Comparison of ENCODE assay signal across 32 cellular contexts in the genomic region with DNA sequence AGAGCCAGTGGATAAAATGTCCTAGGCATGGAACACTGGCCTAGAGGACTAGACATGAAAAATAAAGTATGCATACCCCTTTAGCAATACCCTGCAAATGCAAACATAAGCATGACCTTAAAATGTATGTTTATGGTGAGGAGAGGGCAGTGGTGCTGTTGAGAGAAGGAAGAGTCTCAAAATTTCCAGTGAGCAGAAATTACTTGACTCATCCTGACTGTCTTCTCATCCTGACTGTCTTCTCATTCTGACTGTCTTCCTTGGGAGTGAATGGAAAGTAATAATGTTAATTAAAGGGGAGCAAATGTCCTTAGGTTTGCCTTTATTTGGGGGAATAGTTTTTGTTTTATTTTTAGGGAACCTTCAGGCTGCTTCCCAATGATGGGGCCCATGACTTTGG.
"Had no signal": no experiment of that assay in that cellular context is flagged by ENCODE, and none has a peak within 500 bp of the region (broad histone marks: within the 10 kb centered on the region; RNA-seq: fewer than 3 reads in every experiment).

No MANE protein-coding gene starts in this region.

- ATAC-seq: activated CD8-positive, alpha-beta memory T cell treated with anti-CD3 and anti-CD28 coated beads, Interleukin-2, amount 10 ng/mL, durations not matched to agents 7 days and 5 days; activated CD8-positive, alpha-beta T cell treated with anti-CD3 and anti-CD28 coated beads, Interleukin-2, amount 10 ng/mL, durations not matched to agents 7 days and 5 days; activated naive CD8-positive, alpha-beta T cell treated with anti-CD3 and anti-CD28 coated beads, Interleukin-2, amount 50 U/mL, for 24 hours; left colon; naive thymus-derived CD4-positive, alpha-beta T cell; stimulated activated effector memory CD8-positive, alpha-beta T cell treated with anti-CD3 and anti-CD28 coated beads, Interleukin-12 subunit alpha, Interleukin-12 subunit beta, amount 100 ng/mL, for 72 hours; T-helper 17 cell had no signal

- H3K9me3 Mint-ChIP-seq: activated CD4-positive, alpha-beta T cell treated with anti-CD3 and anti-CD28 coated beads, Interleukin-2, amount 10 ng/mL, durations not matched to agents 7 days and 5 days; activated naive CD8-positive, alpha-beta T cell treated with anti-CD3 and anti-CD28 coated beads, Interleukin-2, amount 50 U/mL, for 24 hours; activated T-cell treated with anti-CD3 and anti-CD28 coated beads, Interleukin-2, amount 50 U/mL, for 72 hours; central memory CD8-positive, alpha-beta T cell; immature natural killer cell; naive thymus-derived CD4-positive, alpha-beta T cell; stimulated activated effector memory CD8-positive, alpha-beta T cell treated with anti-CD3 and anti-CD28 coated beads, Interleukin-12 subunit alpha, Interleukin-12 subunit beta, amount 100 ng/mL, for 72 hours; stimulated activated naive CD8-positive, alpha-beta T cell treated with anti-CD3 and anti-CD28 coated beads, Interleukin-15, Interleukin-2, amounts not matched to agents 100 ng/mL and 50 ng/mL, for 24 hours had no signal

- FAIRE-seq: bronchial epithelial cell, endometrium, kidney, small intestine had no signal

- H3K9me3 ChIP-seq: esophagus squamous epithelium, ovary had no signal

- H3K27me3 ChIP-seq: esophagus squamous epithelium, ovary had no signal

- DNase-seq: activated CD4-positive, alpha-beta T cell treated with anti-CD3 and anti-CD28 coated beads, Interleukin-2, amount 10 ng/mL, durations not matched to agents 7 days and 5 days; activated CD4-positive, CD25-positive, alpha-beta regulatory T cell treated with anti-CD3 and anti-CD28 coated beads, Interleukin-2, amount 50 U/mL, for 72 hours; activated CD8-positive, alpha-beta memory T cell treated with anti-CD3 and anti-CD28 coated beads, Interleukin-2, amount 10 ng/mL, durations not matched to agents 7 days and 5 days; activated CD8-positive, alpha-beta T cell treated with anti-CD3 and anti-CD28 coated beads, Interleukin-2, amount 10 ng/mL, durations not matched to agents 7 days and 5 days; activated effector memory CD4-positive, alpha-beta T cell treated with Interleukin-2 at 50 U/mL for 16 hours; activated naive CD4-positive, alpha-beta T cell treated with anti-CD3 and anti-CD28 coated beads, Interleukin-2, amount 50 U/mL, for 16 hours; activated naive CD8-positive, alpha-beta T cell treated with anti-CD3 and anti-CD28 coated beads, Interleukin-2, amount 50 U/mL, for 24 hours; activated T-cell treated with anti-CD3 and anti-CD28 coated beads, Interleukin-2, amount 50 U/mL, for 72 hours; dermis blood vessel endothelial cell; effector CD8-positive, alpha-beta T cell; esophagus squamous epithelium; head of caudate nucleus; hypothalamus; immature natural killer cell; kidney; left colon; midbrain; naive thymus-derived CD4-positive, alpha-beta T cell; ovary; retina; small intestine; stimulated activated CD4-positive, alpha-beta T cell treated with anti-CD3 and anti-CD28 coated beads, Interleukin-4, amount 100 ng/mL, for 24 hours; substantia nigra; T-helper 17 cell; T1000 had no signal

- H3K4me3 Mint-ChIP-seq: activated CD4-positive, alpha-beta T cell treated with anti-CD3 and anti-CD28 coated beads, Interleukin-2, amount 10 ng/mL, durations not matched to agents 7 days and 5 days; activated CD8-positive, alpha-beta memory T cell treated with anti-CD3 and anti-CD28 coated beads, Interleukin-2, amount 10 ng/mL, durations not matched to agents 7 days and 5 days; activated CD8-positive, alpha-beta T cell treated with anti-CD3 and anti-CD28 coated beads, Interleukin-2, amount 10 ng/mL, durations not matched to agents 7 days and 5 days; activated naive CD8-positive, alpha-beta T cell treated with anti-CD3 and anti-CD28 coated beads, Interleukin-2, amount 50 U/mL, for 24 hours; activated T-cell treated with anti-CD3 and anti-CD28 coated beads, Interleukin-2, amount 50 U/mL, for 72 hours; central memory CD8-positive, alpha-beta T cell; immature natural killer cell; naive thymus-derived CD4-positive, alpha-beta T cell; stimulated activated effector memory CD8-positive, alpha-beta T cell treated with anti-CD3 and anti-CD28 coated beads, Interleukin-12 subunit alpha, Interleukin-12 subunit beta, amount 100 ng/mL, for 72 hours; stimulated activated naive CD8-positive, alpha-beta T cell treated with anti-CD3 and anti-CD28 coated beads, Interleukin-15, Interleukin-2, amounts not matched to agents 100 ng/mL and 50 ng/mL, for 24 hours; T-helper 17 cell had no signal

- H3K27me3 Mint-ChIP-seq: activated CD4-positive, alpha-beta T cell treated with anti-CD3 and anti-CD28 coated beads, Interleukin-2, amount 10 ng/mL, durations not matched to agents 7 days and 5 days; activated CD8-positive, alpha-beta memory T cell treated with anti-CD3 and anti-CD28 coated beads, Interleukin-2, amount 10 ng/mL, durations not matched to agents 7 days and 5 days; activated naive CD8-positive, alpha-beta T cell treated with anti-CD3 and anti-CD28 coated beads, Interleukin-2, amount 50 U/mL, for 24 hours; central memory CD8-positive, alpha-beta T cell; progenitor cell of endocrine pancreas; stimulated activated naive CD8-positive, alpha-beta T cell treated with anti-CD3 and anti-CD28 coated beads, Interleukin-15, Interleukin-2, amounts not matched to agents 100 ng/mL and 50 ng/mL, for 24 hours had no signal

- H3K36me3 ChIP-seq: esophagus squamous epithelium, ovary had no signal

- H3K27ac Mint-ChIP-seq: activated CD4-positive, alpha-beta T cell treated with anti-CD3 and anti-CD28 coated beads, Interleukin-2, amount 10 ng/mL, durations not matched to agents 7 days and 5 days; activated CD8-positive, alpha-beta memory T cell treated with anti-CD3 and anti-CD28 coated beads, Interleukin-2, amount 10 ng/mL, durations not matched to agents 7 days and 5 days; activated CD8-positive, alpha-beta T cell treated with anti-CD3 and anti-CD28 coated beads, Interleukin-2, amount 10 ng/mL, durations not matched to agents 7 days and 5 days; activated naive CD8-positive, alpha-beta T cell treated with anti-CD3 and anti-CD28 coated beads, Interleukin-2, amount 50 U/mL, for 24 hours; activated T-cell treated with anti-CD3 and anti-CD28 coated beads, Interleukin-2, amount 50 U/mL, for 72 hours; naive thymus-derived CD4-positive, alpha-beta T cell; progenitor cell of endocrine pancreas; stimulated activated effector memory CD8-positive, alpha-beta T cell treated with anti-CD3 and anti-CD28 coated beads, Interleukin-12 subunit alpha, Interleukin-12 subunit beta, amount 100 ng/mL, for 72 hours; stimulated activated naive CD8-positive, alpha-beta T cell treated with anti-CD3 and anti-CD28 coated beads, Interleukin-15, Interleukin-2, amounts not matched to agents 100 ng/mL and 50 ng/mL, for 24 hours; T-helper 17 cell had no signal

- H3K4me3 ChIP-seq: esophagus squamous epithelium, ovary had no signal

- H3K27ac ChIP-seq: epithelial cell of prostate, ovary had no signal

- H3K36me3 Mint-ChIP-seq: activated CD8-positive, alpha-beta memory T cell treated with anti-CD3 and anti-CD28 coated beads, Interleukin-2, amount 10 ng/mL, durations not matched to agents 7 days and 5 days; immature natural killer cell; naive thymus-derived CD4-positive, alpha-beta T cell; stimulated activated effector memory CD8-positive, alpha-beta T cell treated with anti-CD3 and anti-CD28 coated beads, Interleukin-12 subunit alpha, Interleukin-12 subunit beta, amount 100 ng/mL, for 72 hours had no signal
